Comparison of ENCODE assay signal across 8 cellular contexts in the genomic region with DNA sequence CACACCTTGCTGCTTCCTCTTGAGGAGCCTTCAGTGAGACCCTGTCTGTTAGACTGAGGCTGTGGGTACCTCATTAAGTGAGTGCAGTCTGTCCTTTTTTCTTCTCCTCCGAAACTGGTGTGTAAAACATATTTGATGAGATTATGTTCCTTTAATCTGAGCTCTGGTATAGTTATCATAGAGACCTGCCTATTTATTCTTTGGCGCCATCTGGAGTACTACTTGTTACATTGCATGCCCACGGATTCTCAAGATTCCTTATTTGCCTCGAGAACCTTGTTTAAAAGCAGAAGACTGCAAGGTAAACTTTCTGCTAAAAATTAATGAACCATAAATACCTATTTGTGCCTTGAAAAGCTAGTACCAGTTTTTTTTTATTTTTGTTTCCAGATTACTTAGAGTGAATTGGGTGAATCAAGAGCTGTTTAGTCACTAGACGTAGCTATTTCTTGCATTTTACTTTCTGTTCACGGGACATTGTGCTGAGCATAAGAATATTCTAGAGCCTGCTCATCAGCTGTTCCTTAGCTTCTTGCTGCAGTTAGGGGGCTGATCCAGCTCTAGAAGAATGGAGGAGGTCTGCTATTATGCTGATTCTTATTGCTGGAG. TPM values are rescaled to one million over a fixed set of nuclear protein-coding genes. Genes with fewer than 3 reads are reported as not detected.
DNase-seq lines count a peak whose midpoint lies in the region; ATAC-seq and TF ChIP-seq lines count a peak whose summit lies in the region.

No MANE protein-coding gene starts in this region.

- peak; percentile 65 for TF ChIP-seq CTCF in HL-60 (IDR thresholded peaks at IDR 0.05; ENCODE audit: insufficient read depth, low read length)
- TF ChIP-seq CTCF in epithelial cell of esophagus (IDR thresholded peaks at IDR 0.05; ENCODE audit: insufficient read depth, low read depth, low read length, missing control alignments) = peak; percentile 70
- peak; percentile 83 for TF ChIP-seq CTCF in neural cell (IDR thresholded peaks at IDR 0.05; ENCODE audit: poor library complexity, severe bottlenecking)

- H3K4me1 Mint-ChIP-seq in stimulated activated naive CD8-positive, alpha-beta T cell treated with anti-CD3 and anti-CD28 coated beads, Interleukin-15, amount 100 ng/mL, for 72 hours = no peaks in the 10 kb centered on the region

- H3K9me3 ChIP-seq in neural cell (ENCODE audit: low read length) = no peaks in the 10 kb centered on the region

- no peak overlapping the region for H3K9ac ChIP-seq in neural cell (ENCODE audit: low read length)

- no peak overlapping the region for H3K4me3 Mint-ChIP-seq in stimulated activated naive CD8-positive, alpha-beta T cell treated with anti-CD3 and anti-CD28 coated beads, Interleukin-15, amount 100 ng/mL, for 72 hours

- H3K27ac Mint-ChIP-seq in stimulated activated naive CD8-positive, alpha-beta T cell treated with anti-CD3 and anti-CD28 coated beads, Interleukin-15, amount 100 ng/mL, for 72 hours = peak overlapping the region in 1 of 2 donors; percentile 71

- H3K9me3 Mint-ChIP-seq in stimulated activated naive CD8-positive, alpha-beta T cell treated with anti-CD3 and anti-CD28 coated beads, Interleukin-15, amount 100 ng/mL, for 72 hours = no peaks in the 10 kb centered on the region

- DNase-seq in NCI-H510A treated with DMSO at 0.1 percent for 48 hours (lab: John Stamatoyannopoulos, UW) (peak; percentile 36), NCI-H510A (lab: John Stamatoyannopoulos, UW) (no peak), HL-60 (ENCODE audit: low read depth in 1 of 2, low spot score in 1 of 2) (peak in 1 of 2 experiments; percentile 29), RPMI7951 (ENCODE audit: low read depth) (peak; percentile 47), epithelial cell of esophagus (ENCODE audit: low read depth) (peak; percentile 58)
- no peak for DNase-seq in stimulated activated naive CD8-positive, alpha-beta T cell treated with anti-CD3 and anti-CD28 coated beads, Interleukin-15, amount 100 ng/mL, for 72 hours

- H3K9me2 ChIP-seq in neural cell (ENCODE audit: insufficient read depth, low read length) = no peaks in the 10 kb centered on the region

- no peak overlapping the region for H3K4me2 ChIP-seq in neural cell (ENCODE audit: low read length)

- H3K36me3 ChIP-seq in neural cell (ENCODE audit: insufficient read depth, low read length) = no peaks in the 10 kb centered on the region

- H3K27ac ChIP-seq in HL-60 (replicated peaks) (no peak overlapping the region), neural cell (ENCODE audit: low read length) (no peak overlapping the region)

- no peak for TF ChIP-seq EP300 in neural cell (conservative IDR thresholded peaks at IDR 0.05; ENCODE audit: poor library complexity, severe bottlenecking)

- TF ChIP-seq RAD21 in neural cell (conservative IDR thresholded peaks at IDR 0.05) = peak; percentile 76

- H3K79me2 ChIP-seq in neural cell (replicated peaks; ENCODE audit: insufficient read depth, low read length) = no peaks in the 10 kb centered on the region

- ATAC-seq in stimulated activated naive CD8-positive, alpha-beta T cell treated with anti-CD3 and anti-CD28 coated beads, Interleukin-15, amount 100 ng/mL, for 72 hours = no peak
- ATAC-seq in HG03159 (IDR thresholded peaks at IDR 0.05; ENCODE audit: unreplicated experiment) = no peak

- H2AFZ ChIP-seq in neural cell (ENCODE audit: low read depth, low read length) = no peak overlapping the region

- no peaks in the 10 kb centered on the region for H3F3A ChIP-seq in neural cell (ENCODE audit: insufficient read depth, low read length, poor library complexity, severe bottlenecking)

- H3K27me3 Mint-ChIP-seq in stimulated activated naive CD8-positive, alpha-beta T cell treated with anti-CD3 and anti-CD28 coated beads, Interleukin-15, amount 100 ng/mL, for 72 hours = no peaks in the 10 kb centered on the region

- H3K4me3 ChIP-seq in HL-60 (replicated peaks; ENCODE audit: insufficient read depth, low read length) = no peak overlapping the region
- H3K4me3 ChIP-seq in epithelial cell of esophagus (ENCODE audit: low read length) = no peak overlapping the region
- H3K4me3 ChIP-seq in neural cell (ENCODE audit: low read length) = no peak overlapping the region

- H4K20me1 ChIP-seq in neural cell (ENCODE audit: insufficient read depth) = no peaks in the 10 kb centered on the region

- no peaks in the 10 kb centered on the region for H3K27me3 ChIP-seq in HL-60 (ENCODE audit: insufficient read depth, poor library complexity, severe bottlenecking)
- H3K27me3 ChIP-seq in neural cell (ENCODE audit: insufficient read depth, low read depth, low read length) = no peaks in the 10 kb centered on the region

TF ChIP-seq in neural cell, 6 proteins besides CTCF, POLR2A, EP300 and RAD21:
- TF ChIP-seq POLR2AphosphoS5 (IDR thresholded peaks at IDR 0.05) (no peak), SMC3 (conservative IDR thresholded peaks at IDR 0.05; ENCODE audit: poor library complexity) (peak; percentile 84), EZH2 (IDR thresholded peaks at IDR 0.05; ENCODE audit: borderline replicate concordance, insufficient read depth, low read length, poor library complexity, severe bottlenecking) (no peak)
- TF ChIP-seq, protein P1, sequence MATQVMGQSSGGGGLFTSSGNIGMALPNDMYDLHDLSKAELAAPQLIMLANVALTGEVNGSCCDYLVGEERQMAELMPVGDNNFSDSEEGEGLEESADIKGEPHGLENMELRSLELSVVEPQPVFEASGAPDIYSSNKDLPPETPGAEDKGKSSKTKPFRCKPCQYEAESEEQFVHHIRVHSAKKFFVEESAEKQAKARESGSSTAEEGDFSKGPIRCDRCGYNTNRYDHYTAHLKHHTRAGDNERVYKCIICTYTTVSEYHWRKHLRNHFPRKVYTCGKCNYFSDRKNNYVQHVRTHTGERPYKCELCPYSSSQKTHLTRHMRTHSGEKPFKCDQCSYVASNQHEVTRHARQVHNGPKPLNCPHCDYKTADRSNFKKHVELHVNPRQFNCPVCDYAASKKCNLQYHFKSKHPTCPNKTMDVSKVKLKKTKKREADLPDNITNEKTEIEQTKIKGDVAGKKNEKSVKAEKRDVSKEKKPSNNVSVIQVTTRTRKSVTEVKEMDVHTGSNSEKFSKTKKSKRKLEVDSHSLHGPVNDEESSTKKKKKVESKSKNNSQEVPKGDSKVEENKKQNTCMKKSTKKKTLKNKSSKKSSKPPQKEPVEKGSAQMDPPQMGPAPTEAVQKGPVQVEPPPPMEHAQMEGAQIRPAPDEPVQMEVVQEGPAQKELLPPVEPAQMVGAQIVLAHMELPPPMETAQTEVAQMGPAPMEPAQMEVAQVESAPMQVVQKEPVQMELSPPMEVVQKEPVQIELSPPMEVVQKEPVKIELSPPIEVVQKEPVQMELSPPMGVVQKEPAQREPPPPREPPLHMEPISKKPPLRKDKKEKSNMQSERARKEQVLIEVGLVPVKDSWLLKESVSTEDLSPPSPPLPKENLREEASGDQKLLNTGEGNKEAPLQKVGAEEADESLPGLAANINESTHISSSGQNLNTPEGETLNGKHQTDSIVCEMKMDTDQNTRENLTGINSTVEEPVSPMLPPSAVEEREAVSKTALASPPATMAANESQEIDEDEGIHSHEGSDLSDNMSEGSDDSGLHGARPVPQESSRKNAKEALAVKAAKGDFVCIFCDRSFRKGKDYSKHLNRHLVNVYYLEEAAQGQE (IDR thresholded peaks at IDR 0.05; ENCODE audit: borderline replicate concordance) = no peak

RNA-seq across cellular contexts. Expression of a gene that starts 16.9 kb away (rescaled TPM):
- 23.2 and 27.4 TPM in 2 replicates for total RNA-seq in RPMI7951 (2014; rRNA removed; shearing (Covaris generic))
- polyA plus RNA-seq in neural cell = 65.5 and 81.6 TPM in 2 replicates
- polyA minus RNA-seq in neural cell = 38.5 and 54.1 TPM in 2 replicates

Comparison
In these comparisons a context has a peak if more than half of its experiments do, and no peak if none do; other contexts are left out.
1. DNase-seq: peak in NCI-H510A treated with DMSO at 0.1 percent for 48 hours (single experiment), RPMI7951 (single experiment) and epithelial cell of esophagus (single experiment); none in NCI-H510A (single experiment) and stimulated activated naive CD8-positive, alpha-beta T cell treated with anti-CD3 and anti-CD28 coated beads, Interleukin-15, amount 100 ng/mL, for 72 hours (0 of 2).
2. Peak in every context shown above with its lines, with median percentiles within 50 percentile points of each other: CTCF ChIP-seq.